In the genomic region with DNA sequence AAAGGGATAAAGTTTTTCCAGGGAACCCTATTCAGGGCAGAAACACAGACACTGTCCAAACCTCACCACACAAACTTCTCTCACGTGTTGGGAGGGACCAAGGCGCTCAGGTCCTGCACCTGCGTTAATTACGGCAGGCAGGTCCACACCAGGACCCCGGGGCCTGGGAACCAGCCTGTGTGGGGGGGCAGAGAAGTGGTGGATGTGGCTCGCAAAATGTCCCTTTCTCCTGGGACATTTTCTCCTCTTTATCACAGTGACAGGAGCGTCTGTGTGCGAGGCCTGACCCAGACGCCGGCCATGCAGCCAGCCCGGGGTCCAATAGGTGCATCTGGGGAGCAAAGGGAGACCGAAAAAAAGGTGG, we compare ENCODE assay signal across 8 cellular contexts.
DNase-seq lines count a peak whose midpoint lies in the region; ATAC-seq and TF ChIP-seq lines count a peak whose summit lies in the region.

No MANE protein-coding gene starts in this region.

- POLR2A ChIA-PET in PC-3 (lab: Charles Lee; ENCODE audit: unreplicated experiment): no interaction called here

- ATAC-seq in PC-3: no peak
- ATAC-seq in stimulated activated effector memory CD8-positive, alpha-beta T cell treated with anti-CD3 and anti-CD28 coated beads, Interleukin-12 subunit alpha, Interleukin-12 subunit beta, amount 100 ng/mL, for 72 hours: no peak
- no peak for ATAC-seq in GM21381 (IDR thresholded peaks at IDR 0.05; ENCODE audit: unreplicated experiment)

- H3K4me2 ChIP-seq in PC-3 (ENCODE audit: low read length): peak overlapping the region; percentile 81

- no peaks in the 10 kb centered on the region for H3K79me2 ChIP-seq in PC-3 (ENCODE audit: low read length)

- peak overlapping the region; percentile 86 for H2AFZ ChIP-seq in PC-3 (ENCODE audit: low read length)

- TF ChIP-seq CTCF in PC-3 (conservative IDR thresholded peaks at IDR 0.05; ENCODE audit: low read depth, low read length) (no peak), epithelial cell of esophagus (IDR thresholded peaks at IDR 0.05; ENCODE audit: insufficient read depth, low read depth, low read length, missing control alignments) (no peak)

- H3K9ac ChIP-seq in PC-3 (ENCODE audit: low read length): peak overlapping the region; percentile 74; the same call in 1 of the 2 replicates

- DNase-seq in T-helper 2 cell treated with Interferon-gamma antibody and Interleukin-4, amounts not matched to agents 5 μg/mL and 100 μg/mL, for 36 hours (ENCODE audit: low spot score): no peak
- DNase-seq in T-helper 2 cell: no peak
- no peak for DNase-seq in PC-3
- no peak for DNase-seq in epithelial cell of esophagus (ENCODE audit: low read depth)
- no peak for DNase-seq in stimulated activated effector memory CD8-positive, alpha-beta T cell treated with anti-CD3 and anti-CD28 coated beads, Interleukin-12 subunit alpha, Interleukin-12 subunit beta, amount 100 ng/mL, for 72 hours (ENCODE audit: low spot score in 2 of 2)
- DNase-seq in DMS53 treated with DMSO at 0.1 percent for 48 hours (lab: John Stamatoyannopoulos, UW; ENCODE audit: unreplicated experiment): no peak
- DNase-seq in SKM-1 (lab: John Stamatoyannopoulos, UW; ENCODE audit: unreplicated experiment): no peak

- H3K9me3 ChIP-seq in PC-3 (ENCODE audit: low read length): no peaks in the 10 kb centered on the region

- no peaks in the 10 kb centered on the region for H3K9me2 ChIP-seq in PC-3 (replicated peaks; ENCODE audit: low read length)

- H3K27me3 Mint-ChIP-seq in T-helper 2 cell treated with Interferon-gamma antibody and Interleukin-4, amounts not matched to agents 5 μg/mL and 100 μg/mL, for 36 hours (ENCODE audit: low read depth): no peaks in the 10 kb centered on the region

- BruUV-seq in PC-3 (replicated peaks; lab: Mats Ljungman, UMichigan): TSS peak; percentile 72

- H4K20me1 ChIP-seq in PC-3 (ENCODE audit: low read length): no peaks in the 10 kb centered on the region

- H3K36me3 Mint-ChIP-seq in T-helper 2 cell treated with Interferon-gamma antibody and Interleukin-4, amounts not matched to agents 5 μg/mL and 100 μg/mL, for 36 hours (ENCODE audit: low read depth): no peaks in the 10 kb centered on the region
- peaks cover 18% of the 10 kb centered on the region for H3K36me3 Mint-ChIP-seq in stimulated activated effector memory CD8-positive, alpha-beta T cell treated with anti-CD3 and anti-CD28 coated beads, Interleukin-12 subunit alpha, Interleukin-12 subunit beta, amount 100 ng/mL, for 72 hours

- no peak overlapping the region for H3K27ac ChIP-seq in PC-3 (ENCODE audit: low read length)

- peaks cover 2% of the 10 kb centered on the region for H3K4me1 Mint-ChIP-seq in T-helper 2 cell treated with Interferon-gamma antibody and Interleukin-4, amounts not matched to agents 5 μg/mL and 100 μg/mL, for 36 hours (ENCODE audit: low read depth)
- H3K4me1 Mint-ChIP-seq in stimulated activated effector memory CD8-positive, alpha-beta T cell treated with anti-CD3 and anti-CD28 coated beads, Interleukin-12 subunit alpha, Interleukin-12 subunit beta, amount 100 ng/mL, for 72 hours: peaks cover 7% of the 10 kb centered on the region

- H3K27me3 ChIP-seq in PC-3 (ENCODE audit: low read length): no peaks in the 10 kb centered on the region

- intact Hi-C loops in PC-3 (cut with micrococcal nuclease): no loop called here

- CTCF ChIA-PET in PC-3 (lab: Charles Lee): no interaction called here

- H3K4me1 ChIP-seq in PC-3 (ENCODE audit: insufficient read depth, low read length): no peaks in the 10 kb centered on the region

- no peaks in the 10 kb centered on the region; the same call in 1 of the 2 replicates for H3K36me3 ChIP-seq in PC-3 (ENCODE audit: low read depth, low read length)

- H3K4me3 ChIP-seq in PC-3 (ENCODE audit: low read length) (peak overlapping the region; percentile 73), epithelial cell of esophagus (ENCODE audit: low read length) (peak overlapping the region; percentile 42)

- peak overlapping the region; percentile 90 for H3K4me3 Mint-ChIP-seq in T-helper 2 cell treated with Interferon-gamma antibody and Interleukin-4, amounts not matched to agents 5 μg/mL and 100 μg/mL, for 36 hours
- peak overlapping the region; percentile 86 for H3K4me3 Mint-ChIP-seq in stimulated activated effector memory CD8-positive, alpha-beta T cell treated with anti-CD3 and anti-CD28 coated beads, Interleukin-12 subunit alpha, Interleukin-12 subunit beta, amount 100 ng/mL, for 72 hours

- H3K9me3 Mint-ChIP-seq in T-helper 2 cell treated with Interferon-gamma antibody and Interleukin-4, amounts not matched to agents 5 μg/mL and 100 μg/mL, for 36 hours: peaks cover 62% of the 10 kb centered on the region
- peaks cover 13% of the 10 kb centered on the region for H3K9me3 Mint-ChIP-seq in stimulated activated effector memory CD8-positive, alpha-beta T cell treated with anti-CD3 and anti-CD28 coated beads, Interleukin-12 subunit alpha, Interleukin-12 subunit beta, amount 100 ng/mL, for 72 hours

- no peaks in the 10 kb centered on the region for H3F3A ChIP-seq in PC-3 (ENCODE audit: low read length, unreplicated experiment)

- H3K27ac Mint-ChIP-seq in T-helper 2 cell treated with Interferon-gamma antibody and Interleukin-4, amounts not matched to agents 5 μg/mL and 100 μg/mL, for 36 hours: peak overlapping the region; percentile 83
- peak overlapping the region; percentile 95 for H3K27ac Mint-ChIP-seq in stimulated activated effector memory CD8-positive, alpha-beta T cell treated with anti-CD3 and anti-CD28 coated beads, Interleukin-12 subunit alpha, Interleukin-12 subunit beta, amount 100 ng/mL, for 72 hours
